In genomic region chr7:20152511-20152910, GRCh38 we compare ENCODE assay signal across 26 cellular contexts.
DNase-seq lines count a peak whose midpoint lies in the region; ATAC-seq, FAIRE-seq and TF ChIP-seq lines count a peak whose summit lies in the region.
"Had no signal": no experiment of that assay in that cellular context is flagged by ENCODE, and none has a peak within 500 bp of the region (broad histone marks: within the 10 kb centered on the region; RNA-seq: fewer than 3 reads in every experiment).

No MANE protein-coding gene starts in this region.

- H3K27me3 Mint-ChIP-seq in IgD-negative memory B cell, result no peaks in the 10 kb centered on the region
- H3K27me3 Mint-ChIP-seq in CD4-positive, alpha-beta T cell, result no peaks in the 10 kb centered on the region
- H3K27me3 Mint-ChIP-seq: activated naive CD8-positive, alpha-beta T cell; brain; naive thymus-derived CD8-positive, alpha-beta T cell; T-cell had no signal

- peak overlapping the region in 2 of 3 donors; percentile 7 to 21 for H3K27ac Mint-ChIP-seq in IgD-negative memory B cell
- no peak overlapping the region for H3K27ac Mint-ChIP-seq in CD4-positive, alpha-beta T cell
- H3K27ac Mint-ChIP-seq: activated naive CD8-positive, alpha-beta T cell; brain; immature natural killer cell; naive thymus-derived CD8-positive, alpha-beta T cell; T-cell had no signal

- no peak overlapping the region for H3K4me3 ChIP-seq in bronchial epithelial cell (ENCODE audit: low read depth, low read length)
- H3K4me3 ChIP-seq: lung, skin epidermis had no signal

- no peak overlapping the region for H3K27ac ChIP-seq in CD4-positive, alpha-beta T cell (ENCODE audit: low read depth, low read length)
- H3K27ac ChIP-seq: WERI-Rb-1 had no signal

- peaks cover 6% of the 10 kb centered on the region for H3K36me3 Mint-ChIP-seq in IgD-negative memory B cell
- no peaks in the 10 kb centered on the region for H3K36me3 Mint-ChIP-seq in CD4-positive, alpha-beta T cell (ENCODE audit: low read depth)
- H3K36me3 Mint-ChIP-seq: activated naive CD8-positive, alpha-beta T cell; brain; immature natural killer cell; naive thymus-derived CD8-positive, alpha-beta T cell; T-cell had no signal

- in situ Hi-C loops in Caki2 (cut with HindIII; ENCODE audit: low pct_unique_long_range_greater_than_20kb, low sequenced_read_pairs), result no loop called here

- H3K4me3 Mint-ChIP-seq in IgD-negative memory B cell, result no peak overlapping the region
- H3K4me3 Mint-ChIP-seq in CD4-positive, alpha-beta T cell, result no peak overlapping the region
- H3K4me3 Mint-ChIP-seq: activated naive CD8-positive, alpha-beta T cell; brain; immature natural killer cell; naive thymus-derived CD8-positive, alpha-beta T cell; T-cell had no signal

- intact Hi-C loops in Right ventricle myocardium inferior (cut with DNase I), result no loop called here
- intact Hi-C loops in CD4-positive, alpha-beta T cell (cut with DNase I, micrococcal nuclease), result no loop called here

- no peaks in the 10 kb centered on the region for H3K9me3 Mint-ChIP-seq in IgD-negative memory B cell
- H3K9me3 Mint-ChIP-seq in CD4-positive, alpha-beta T cell, result no peaks in the 10 kb centered on the region
- H3K9me3 Mint-ChIP-seq: brain had no signal

- DNase-seq in Caki2 (ENCODE audit: low read depth) (peak; percentile 36), bronchial epithelial cell (ENCODE audit: low read depth) (peak; percentile 77), renal cortical epithelial cell (ENCODE audit: low read depth) (peak; percentile 44), Right ventricle myocardium inferior (ENCODE audit: missing footprints) (no peak), pons (ENCODE audit: low spot score) (no peak)
- DNase-seq in CD4-positive, alpha-beta T cell, result no peak
- DNase-seq in stimulated activated CD4-positive, alpha-beta T cell treated with anti-CD3 and anti-CD28 coated beads, Interleukin-12 subunit alpha, Interleukin-12 subunit beta, amount 100 ng/mL, for 4 hours, result no peak
- DNase-seq: activated T-cell treated with anti-CD3 and anti-CD28 coated beads, Interleukin-2, amount 50 U/mL, for 48 hours; dermis blood vessel endothelial cell; DMS 273 treated with DMSO at 0.1 percent for 48 hours; erythroblast; immature natural killer cell; naive thymus-derived CD8-positive, alpha-beta T cell; NCI-H2081; NCI-H510A; posterior cingulate gyrus; SHP77 treated with DMSO at 0.1 percent for 48 hours; stimulated activated CD8-positive, alpha-beta memory T cell treated with anti-CD3 and anti-CD28 coated beads, Interleukin-4, amount 100 ng/mL, for 48 hours; T-cell; WERI-Rb-1 had no signal

- TF ChIP-seq CTCF in bronchial epithelial cell (IDR thresholded peaks at IDR 0.05; ENCODE audit: insufficient read depth, low read length, severe bottlenecking), result no peak
- no peak for TF ChIP-seq CTCF in CD4-positive, alpha-beta T cell (IDR thresholded peaks at IDR 0.05)

- no peak for FAIRE-seq in bronchial epithelial cell (lab: Jason Lieb, UNC)
- FAIRE-seq: H1 had no signal

- CTCF ChIA-PET in CD4-positive, alpha-beta T cell (lab: Charles Lee), result no interaction called here

- POLR2A ChIA-PET in CD4-positive, alpha-beta T cell (lab: Charles Lee), result no interaction called here

- H3K27me3 ChIP-seq in bronchial epithelial cell (ENCODE audit: control insufficient read depth, insufficient read depth, low read length), result no peaks in the 10 kb centered on the region
- no peaks in the 10 kb centered on the region for H3K27me3 ChIP-seq in CD4-positive, alpha-beta T cell (ENCODE audit: control insufficient read depth, insufficient read depth, low read length)

- no peaks in the 10 kb centered on the region for H3K9me3 ChIP-seq in CD4-positive, alpha-beta T cell (ENCODE audit: control insufficient read depth, low read length)

- H3K4me1 Mint-ChIP-seq in IgD-negative memory B cell, result peaks cover 6 to 15% (median 10%) of the 10 kb centered on the region in 3 donors
- H3K4me1 Mint-ChIP-seq in CD4-positive, alpha-beta T cell (ENCODE audit: low read depth), result no peaks in the 10 kb centered on the region
- H3K4me1 Mint-ChIP-seq: immature natural killer cell, T-cell had no signal

- ATAC-seq in Right ventricle myocardium inferior, result no peak
- no peak for ATAC-seq in CD4-positive, alpha-beta T cell (ENCODE audit: poor library complexity)
- ATAC-seq: naive thymus-derived CD8-positive, alpha-beta T cell; T-cell had no signal

- H3K36me3 ChIP-seq in bronchial epithelial cell (ENCODE audit: control insufficient read depth, insufficient read depth, low read length), result no peaks in the 10 kb centered on the region
- H3K36me3 ChIP-seq: WERI-Rb-1 had no signal

Comparison
In these comparisons a context has a peak if more than half of its experiments do, and no peak if none do; other contexts are left out.
1. DNase-seq: peak in Caki2 (single experiment), bronchial epithelial cell (single experiment) and renal cortical epithelial cell (single experiment); none in Right ventricle myocardium inferior (single experiment), CD4-positive, alpha-beta T cell (0 of 10), stimulated activated CD4-positive, alpha-beta T cell treated with anti-CD3 and anti-CD28 coated beads, Interleukin-12 subunit alpha, Interleukin-12 subunit beta, amount 100 ng/mL, for 4 hours (single experiment) and pons (single experiment).